1 cellular context compared by ENCODE assay signal in the genomic region with DNA sequence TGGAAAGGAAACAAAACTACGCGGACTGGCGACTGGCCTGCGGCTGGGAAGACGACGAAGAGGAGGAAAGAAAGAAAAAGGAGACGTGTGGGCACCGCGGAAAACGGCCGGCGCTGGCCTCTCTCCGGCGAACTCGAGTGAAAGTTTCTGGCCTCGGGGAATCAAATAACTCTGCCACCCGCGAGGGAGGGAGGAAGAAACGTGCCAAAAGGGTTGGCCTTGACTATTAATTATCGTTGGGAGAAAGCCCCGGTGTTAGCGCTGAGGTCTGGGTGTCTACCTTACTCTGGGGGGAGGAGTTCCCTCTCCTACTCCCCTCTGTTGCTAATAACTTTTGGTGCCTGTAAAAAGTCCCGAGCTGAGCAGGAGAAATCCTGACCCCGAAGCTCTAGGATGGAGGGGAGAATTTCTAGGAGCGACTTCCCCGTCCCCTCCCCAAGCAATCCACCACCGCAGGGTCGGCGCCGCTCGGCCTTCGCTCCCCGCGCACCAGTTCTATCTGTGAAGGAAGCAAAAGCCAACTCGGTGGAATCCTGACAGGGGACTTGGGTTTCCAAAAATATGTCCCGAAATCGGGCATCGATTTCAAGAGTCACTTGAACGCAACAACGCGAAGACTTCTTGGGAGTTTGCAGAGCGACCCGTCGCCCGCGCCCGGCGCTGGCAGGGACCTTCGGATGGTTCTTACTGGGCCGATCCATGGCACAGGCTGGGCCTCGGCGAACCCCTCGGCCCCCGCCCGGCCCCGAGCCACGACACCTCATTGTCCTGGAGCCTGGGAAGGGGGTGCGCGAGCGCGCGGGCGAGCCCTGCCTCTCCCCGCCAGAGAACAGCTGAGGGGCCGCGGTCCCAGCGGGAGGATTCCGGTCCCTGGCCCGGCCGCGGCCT.
TF ChIP-seq lines count a peak whose summit lies in the region.

No MANE protein-coding gene starts in this region.

TF ChIP-seq in WTC11, 78 proteins besides CTCF, POLR2A, EP300 and RAD21 (continued from another document):
- TF ChIP-seq, protein P1, sequence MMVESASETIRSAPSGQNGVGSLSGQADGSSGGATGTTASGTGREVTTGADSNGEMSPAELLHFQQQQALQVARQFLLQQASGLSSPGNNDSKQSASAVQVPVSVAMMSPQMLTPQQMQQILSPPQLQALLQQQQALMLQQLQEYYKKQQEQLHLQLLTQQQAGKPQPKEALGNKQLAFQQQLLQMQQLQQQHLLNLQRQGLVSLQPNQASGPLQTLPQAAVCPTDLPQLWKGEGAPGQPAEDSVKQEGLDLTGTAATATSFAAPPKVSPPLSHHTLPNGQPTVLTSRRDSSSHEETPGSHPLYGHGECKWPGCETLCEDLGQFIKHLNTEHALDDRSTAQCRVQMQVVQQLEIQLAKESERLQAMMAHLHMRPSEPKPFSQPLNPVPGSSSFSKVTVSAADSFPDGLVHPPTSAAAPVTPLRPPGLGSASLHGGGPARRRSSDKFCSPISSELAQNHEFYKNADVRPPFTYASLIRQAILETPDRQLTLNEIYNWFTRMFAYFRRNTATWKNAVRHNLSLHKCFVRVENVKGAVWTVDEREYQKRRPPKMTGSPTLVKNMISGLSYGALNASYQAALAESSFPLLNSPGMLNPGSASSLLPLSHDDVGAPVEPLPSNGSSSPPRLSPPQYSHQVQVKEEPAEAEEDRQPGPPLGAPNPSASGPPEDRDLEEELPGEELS (CRISPR knock-in tag; IDR thresholded peaks at IDR 0.05) = 0 out of 2 replicates have a peak, but pooled peaks have one; percentile 48
- TF ChIP-seq FOXK1 (CRISPR knock-in tag; IDR thresholded peaks at IDR 0.05) (no peak), FOXP1 (CRISPR knock-in tag; IDR thresholded peaks at IDR 0.05; ENCODE audit: borderline replicate concordance) (no peak), ZNF396 (CRISPR knock-in tag; IDR thresholded peaks at IDR 0.05; ENCODE audit: borderline replicate concordance) (no peak), CBFB (CRISPR knock-in tag; IDR thresholded peaks at IDR 0.05; ENCODE audit: low read depth) (no peak), ESRRA (CRISPR knock-in tag; IDR thresholded peaks at IDR 0.05; ENCODE audit: borderline replicate concordance) (0 out of 2 replicates have a peak, but pooled peaks have one; percentile 24)
- TF ChIP-seq, protein P2, sequence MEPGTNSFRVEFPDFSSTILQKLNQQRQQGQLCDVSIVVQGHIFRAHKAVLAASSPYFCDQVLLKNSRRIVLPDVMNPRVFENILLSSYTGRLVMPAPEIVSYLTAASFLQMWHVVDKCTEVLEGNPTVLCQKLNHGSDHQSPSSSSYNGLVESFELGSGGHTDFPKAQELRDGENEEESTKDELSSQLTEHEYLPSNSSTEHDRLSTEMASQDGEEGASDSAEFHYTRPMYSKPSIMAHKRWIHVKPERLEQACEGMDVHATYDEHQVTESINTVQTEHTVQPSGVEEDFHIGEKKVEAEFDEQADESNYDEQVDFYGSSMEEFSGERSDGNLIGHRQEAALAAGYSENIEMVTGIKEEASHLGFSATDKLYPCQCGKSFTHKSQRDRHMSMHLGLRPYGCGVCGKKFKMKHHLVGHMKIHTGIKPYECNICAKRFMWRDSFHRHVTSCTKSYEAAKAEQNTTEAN (CRISPR knock-in tag; IDR thresholded peaks at IDR 0.05) = no peak
- TF ChIP-seq, protein P3, sequence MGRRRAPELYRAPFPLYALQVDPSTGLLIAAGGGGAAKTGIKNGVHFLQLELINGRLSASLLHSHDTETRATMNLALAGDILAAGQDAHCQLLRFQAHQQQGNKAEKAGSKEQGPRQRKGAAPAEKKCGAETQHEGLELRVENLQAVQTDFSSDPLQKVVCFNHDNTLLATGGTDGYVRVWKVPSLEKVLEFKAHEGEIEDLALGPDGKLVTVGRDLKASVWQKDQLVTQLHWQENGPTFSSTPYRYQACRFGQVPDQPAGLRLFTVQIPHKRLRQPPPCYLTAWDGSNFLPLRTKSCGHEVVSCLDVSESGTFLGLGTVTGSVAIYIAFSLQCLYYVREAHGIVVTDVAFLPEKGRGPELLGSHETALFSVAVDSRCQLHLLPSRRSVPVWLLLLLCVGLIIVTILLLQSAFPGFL (CRISPR knock-in tag; IDR thresholded peaks at IDR 0.05; ENCODE audit: borderline replicate concordance) = no peak
- TF ChIP-seq, protein P4, sequence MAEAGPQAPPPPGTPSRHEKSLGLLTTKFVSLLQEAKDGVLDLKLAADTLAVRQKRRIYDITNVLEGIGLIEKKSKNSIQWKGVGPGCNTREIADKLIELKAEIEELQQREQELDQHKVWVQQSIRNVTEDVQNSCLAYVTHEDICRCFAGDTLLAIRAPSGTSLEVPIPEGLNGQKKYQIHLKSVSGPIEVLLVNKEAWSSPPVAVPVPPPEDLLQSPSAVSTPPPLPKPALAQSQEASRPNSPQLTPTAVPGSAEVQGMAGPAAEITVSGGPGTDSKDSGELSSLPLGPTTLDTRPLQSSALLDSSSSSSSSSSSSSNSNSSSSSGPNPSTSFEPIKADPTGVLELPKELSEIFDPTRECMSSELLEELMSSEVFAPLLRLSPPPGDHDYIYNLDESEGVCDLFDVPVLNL (CRISPR knock-in tag; IDR thresholded peaks at IDR 0.05; ENCODE audit: borderline replicate concordance, low read depth) = no peak
- TF ChIP-seq, protein P5, sequence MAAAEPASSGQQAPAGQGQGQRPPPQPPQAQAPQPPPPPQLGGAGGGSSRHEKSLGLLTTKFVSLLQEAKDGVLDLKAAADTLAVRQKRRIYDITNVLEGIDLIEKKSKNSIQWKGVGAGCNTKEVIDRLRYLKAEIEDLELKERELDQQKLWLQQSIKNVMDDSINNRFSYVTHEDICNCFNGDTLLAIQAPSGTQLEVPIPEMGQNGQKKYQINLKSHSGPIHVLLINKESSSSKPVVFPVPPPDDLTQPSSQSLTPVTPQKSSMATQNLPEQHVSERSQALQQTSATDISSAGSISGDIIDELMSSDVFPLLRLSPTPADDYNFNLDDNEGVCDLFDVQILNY (CRISPR knock-in tag; IDR thresholded peaks at IDR 0.05) = peak; percentile 22; the same call in 1 of the 2 replicates
